1 cellular context compared by ENCODE assay signal in genomic region chr4:110629780-110630500, GRCh38.
TF ChIP-seq lines count a peak whose summit lies in the region.

No MANE protein-coding gene starts in this region.

TF ChIP-seq in endothelial cell of umbilical vein, 7 proteins besides CTCF, POLR2A, EP300 and RAD21:
- peak; percentile 32 for TF ChIP-seq EZH2 (IDR thresholded peaks at IDR 0.05; ENCODE audit: borderline replicate concordance, low read depth, low read length, severe bottlenecking)
- TF ChIP-seq MYC (IDR thresholded peaks at IDR 0.05; ENCODE audit: low read depth, low read length): no peak
